In genomic region chr15:52052076-52052935, GRCh38 we compare ENCODE assay signal across 18 cellular contexts. TPM values are rescaled to one million over a fixed set of nuclear protein-coding genes. Genes with fewer than 3 reads are reported as not detected.
DNase-seq lines count a peak whose midpoint lies in the region; ATAC-seq, FAIRE-seq and TF ChIP-seq lines count a peak whose summit lies in the region.
"Had no signal": no experiment of that assay in that cellular context is flagged by ENCODE, and none has a peak within 500 bp of the region (broad histone marks: within the 10 kb centered on the region; RNA-seq: fewer than 3 reads in every experiment).

No MANE protein-coding gene starts in this region.

- no peak overlapping the region for H3K4ac ChIP-seq in mesenchymal stem cell (ENCODE audit: low read depth in 1 of 2, low read length in 2 of 2)

- peak overlapping the region; percentile 96 for H2AK5ac ChIP-seq in mesenchymal stem cell (ENCODE audit: low read length, severe bottlenecking)

- H2BK120ac ChIP-seq in mesenchymal stem cell (ENCODE audit: low read depth, low read length) = no peak overlapping the region

- H2BK5ac ChIP-seq in mesenchymal stem cell (ENCODE audit: low read depth, low read length, poor library complexity, severe bottlenecking) = no peak overlapping the region

- no peaks in the 10 kb centered on the region for H3K27me3 ChIP-seq in GM12878 (replicated peaks in 1 of 2; ENCODE audit: control insufficient read depth in 2 of 2, insufficient read depth in 2 of 2, low read length in 1 of 2)
- no peaks in the 10 kb centered on the region for H3K27me3 ChIP-seq in mesenchymal stem cell (ENCODE audit: control insufficient read depth in 1 of 2, insufficient read depth in 1 of 2, low read length in 2 of 2)
- H3K27me3 ChIP-seq: cardiac muscle cell had no signal

- no peak overlapping the region for H2BK15ac ChIP-seq in mesenchymal stem cell (ENCODE audit: low read depth, poor library complexity, severe bottlenecking)

- H3K27ac ChIP-seq in GM12878 (ENCODE audit: control insufficient read depth, insufficient read depth) (no peak overlapping the region), mesenchymal stem cell (ENCODE audit: low read length, poor library complexity, severe bottlenecking) (peak overlapping the region; percentile 56), coronary artery (no peak overlapping the region)
- H3K27ac ChIP-seq: cardiac muscle cell had no signal

- H3K9me3 ChIP-seq in GM12878 (replicated peaks; ENCODE audit: control insufficient read depth, insufficient read depth, low read length) = peaks cover 2% of the 10 kb centered on the region; the same call in 2 of the 3 replicates
- no peaks in the 10 kb centered on the region for H3K9me3 ChIP-seq in mesenchymal stem cell (ENCODE audit: control insufficient read depth, low read length)

- H3K4me3 ChIP-seq in GM12878 (no peak overlapping the region), mesenchymal stem cell (ENCODE audit: insufficient read depth in 1 of 2, low read depth in 1 of 2, low read length in 2 of 2) (no peak overlapping the region), coronary artery (no peak overlapping the region)
- H3K4me3 ChIP-seq: cardiac muscle cell had no signal

- DNase-seq in EH (ENCODE audit: low read depth) (peak; percentile 35), NOMO-1 (lab: John Stamatoyannopoulos, UW; ENCODE audit: unreplicated experiment in 2 of 2) (peak; percentile 84 to 97), GM12878 (ENCODE audit: low read depth, low spot score) (no peak), mesenchymal stem cell (no peak), NCI-H2107 (lab: John Stamatoyannopoulos, UW) (no peak), coronary artery (ENCODE audit: low spot score) (no peak)
- DNase-seq: activated CD4-positive, alpha-beta T cell treated with anti-CD3 and anti-CD28 coated beads, Interleukin-2, amount 10 ng/mL, durations not matched to agents 24 days and 14 days; activated naive CD8-positive, alpha-beta T cell treated with anti-CD3 and anti-CD28 coated beads, Interleukin-2, amount 10 ng/mL, durations not matched to agents 7 days and 5 days; activated T-cell treated with anti-CD3 and anti-CD28 coated beads, Interleukin-2, amount 50 U/mL, for 1 hour; DMS79; effector CD8-positive, alpha-beta T cell; NCI-H2081; NCI-H748 treated with DMSO at 0.1 percent for 48 hours; retina; T1000 had no signal

- H3K4me1 ChIP-seq in GM12878 (ENCODE audit: control insufficient read depth, insufficient read depth, low read length) = no peaks in the 10 kb centered on the region
- H3K4me1 ChIP-seq in mesenchymal stem cell (ENCODE audit: control insufficient read depth, insufficient read depth, low read depth, low read length) = peaks cover 9% of the 10 kb centered on the region

- WGBS in GM12878 (ENCODE audit: insufficient coverage, insufficient replicate concordance, low lambda C conversion rate, missing lambda C conversion rate) = 97% methylated on average over 4 of the region's 4 CpGs
- 100% methylated on average over 3 of the region's 4 CpGs for WGBS in mesenchymal stem cell

- FAIRE-seq in GM12878 (lab: Jason Lieb, UNC) = no peak

- H3K14ac ChIP-seq in mesenchymal stem cell (ENCODE audit: low read length in 2 of 2) = no peak overlapping the region

- TF ChIP-seq RAD21 in GM12878 (IDR thresholded peaks at IDR 0.05; ENCODE audit: insufficient read depth, low read depth, low read length) = no peak

- no TSS peak for BruUV-seq in GM12878 (replicated peaks; lab: Mats Ljungman, UMichigan)

- no peak for ATAC-seq in GM12878
- ATAC-seq in HG02798 (IDR thresholded peaks at IDR 0.05; ENCODE audit: poor library complexity, unreplicated experiment) = no peak
- ATAC-seq in GM19397 (IDR thresholded peaks at IDR 0.05; ENCODE audit: unreplicated experiment) = no peak

- no peak overlapping the region for H4K8ac ChIP-seq in mesenchymal stem cell (ENCODE audit: low read length)

- H2BK12ac ChIP-seq in mesenchymal stem cell (ENCODE audit: low read length in 2 of 2) = no peak overlapping the region

- TF ChIP-seq EP300 in GM12878 (IDR thresholded peaks at IDR 0.05; ENCODE audit: borderline replicate concordance in 1 of 2, control insufficient read depth in 1 of 2, low read depth in 2 of 2, low read length in 2 of 2) = no peak

- CTCF ChIA-PET in GM12878 (lab: Yijun Ruan, JAX) = interaction anchor here (1.0 to 2.0 kb wide), 4 partner anchors 12 to 87 kb away, joined by 3 to 11 read pairs (median 6); no protein-coding TSS in a partner anchor

- no peak for TF ChIP-seq CTCF in GM12878 (IDR thresholded peaks at IDR 0.05 in 2 of 3, conservative IDR thresholded peaks at IDR 0.05 in 1 of 3; ENCODE audit: control insufficient read depth in 2 of 3, extremely low read depth in 1 of 3, insufficient read depth in 1 of 3, low read depth in 3 of 3, low read length in 3 of 3)
- no peak for TF ChIP-seq CTCF in coronary artery (IDR thresholded peaks at IDR 0.05)

- no peaks in the 10 kb centered on the region for H4K20me1 ChIP-seq in GM12878 (ENCODE audit: control insufficient read depth, insufficient read depth)

- peaks cover 12% of the 10 kb centered on the region for H3K79me1 ChIP-seq in mesenchymal stem cell (replicated peaks; ENCODE audit: low read length, poor library complexity, severe bottlenecking)

- H3K23ac ChIP-seq in mesenchymal stem cell (ENCODE audit: low read length in 2 of 2) = no peak overlapping the region

- H3K79me2 ChIP-seq in GM12878 (ENCODE audit: control insufficient read depth, insufficient read depth, low read length) = peaks cover 13% of the 10 kb centered on the region

- H3K9ac ChIP-seq in GM12878 (ENCODE audit: control insufficient read depth, insufficient read depth, low read length) (no peak overlapping the region), mesenchymal stem cell (ENCODE audit: low read length) (no peak overlapping the region)

- SMC1A ChIA-PET in GM12878 (lab: Charles Lee; ENCODE audit: uncharacterized antibody, unreplicated experiment) = interaction anchor here (0.7 to 2.3 kb wide), 7 partner anchors 14 to 72 kb away, joined by 3 to 6 read pairs (median 3); no protein-coding TSS in a partner anchor

- no peak for TF ChIP-seq POLR2A in GM12878 (IDR thresholded peaks at IDR 0.05; ENCODE audit: low read depth, low read length)

- H2AFZ ChIP-seq in GM12878 (ENCODE audit: control insufficient read depth, low read depth, low read length) (no peak overlapping the region), mesenchymal stem cell (ENCODE audit: low read depth, low read length) (no peak overlapping the region)

- H4K91ac ChIP-seq in mesenchymal stem cell (ENCODE audit: low read length) = peak overlapping the region; percentile 50

- POLR2A ChIA-PET in GM12878 (lab: Charles Lee) = no interaction called here

- H3K36me3 ChIP-seq in GM12878 (ENCODE audit: control insufficient read depth in 2 of 2, insufficient read depth in 2 of 2, low read length in 1 of 2) = peaks cover 6 to 47% of the 10 kb centered on the region in 2 experiments
- H3K36me3 ChIP-seq in mesenchymal stem cell (ENCODE audit: control insufficient read depth in 1 of 2, insufficient read depth in 2 of 2, low read depth in 1 of 2, low read length in 2 of 2) = peaks cover 28 to 93% of the 10 kb centered on the region in 2 experiments

- in situ Hi-C loops in GM12878 (cut with MboI) = no loop called here

- no peak overlapping the region for H3K18ac ChIP-seq in mesenchymal stem cell (ENCODE audit: low read depth in 1 of 2, low read length in 2 of 2)

- intact Hi-C loops in GM12878 (cut with micrococcal nuclease; ENCODE audit: unreplicated experiment) = no loop called here

- RAD21 ChIA-PET in GM12878 (lab: Charles Lee; ENCODE audit: unreplicated experiment) = interaction anchor here (0.6 to 0.7 kb wide), 2 partner anchors 27 to 30 kb away, joined by 4 read pairs; no protein-coding TSS in a partner anchor

- H3K4me2 ChIP-seq in GM12878 (ENCODE audit: control insufficient read depth, insufficient read depth) = no peak overlapping the region
- no peak overlapping the region for H3K4me2 ChIP-seq in mesenchymal stem cell (ENCODE audit: low read length, poor library complexity, severe bottlenecking)

RNA-seq across cellular contexts. Expression of gene MAPK6, which starts 33.3 kb away (rescaled TPM):
- 80.8 and 88.1 TPM in 2 replicates for total RNA-seq in GM12878 (2013; cell fraction: nucleolus; rRNA removed)
- total RNA-seq in GM12878 (2014; rRNA removed) = 52.6 and 59.6 TPM in 2 replicates
- 69.8 and 71.0 TPM in 2 replicates for total RNA-seq in GM12878 (2014; rRNA removed; fragmentation: Illumina TruSeq; extraction: Trizol)
- 72.6 TPM in 2 replicates for total RNA-seq in GM12878 (2021)
- polyA plus RNA-seq in GM12878 (2011; ENCODE audit: low read depth) = 24.7 TPM
- 100 and 162 TPM in 2 replicates for polyA plus RNA-seq in GM12878 (2011; rRNA removed)
- 32.0 and 38.4 TPM in 2 replicates for polyA plus RNA-seq in GM12878 (2011; cell fraction: cytosol; rRNA removed)
- polyA plus RNA-seq in GM12878 (2011; cell fraction: nucleus; rRNA removed) = 28.7 and 36.7 TPM in 2 replicates
- polyA plus RNA-seq in GM12878 (2012) = 24.5 and 34.8 TPM in 2 replicates
- 62.6 and 76.2 TPM in 2 replicates for polyA plus RNA-seq in GM12878 (2014; fragmentation: Illumina TruSeq; extraction: Trizol)
- polyA plus RNA-seq in GM12878 (2014; fragmentation: Nextera tagmentation; extraction: Ambion mirVana) = 10 to 100 TPM; 20.6 to 23.4 TPM
- polyA plus RNA-seq in GM12878 (2014; rRNA removed) = 28.0 and 35.6 TPM in 2 replicates
- polyA plus RNA-seq in GM12878 (2016; fragmentation: Nextera tagmentation; extraction: Ambion mirVana) = 10 to 100 TPM; 47.5 to 52.5 TPM
- polyA minus RNA-seq in GM12878 (2011; rRNA and poly(A)+ RNA removed) = 77.4 and 116 TPM in 2 replicates
- 37.0 and 41.8 TPM in 2 replicates for polyA minus RNA-seq in GM12878 (2011; cell fraction: cytosol; rRNA and poly(A)+ RNA removed)
- polyA minus RNA-seq in GM12878 (2011; cell fraction: nucleus; rRNA and poly(A)+ RNA removed) = 19.3 and 25.4 TPM in 2 replicates
- 52.4 TPM for polyA plus RNA-seq in mesenchymal stem cell (2013, experiment 1 of 2)
- polyA plus RNA-seq in mesenchymal stem cell (2013, experiment 2 of 2) = 53.5 TPM

Comparison
In these comparisons a context has a peak if more than half of its experiments do, and no peak if none do; other contexts are left out.
1. DNase-seq: peak in EH (single experiment) and NOMO-1 (2 of 2); none in GM12878 (single experiment), mesenchymal stem cell (single experiment), NCI-H2107 (single experiment) and coronary artery (single experiment).